18 cellular contexts compared by ENCODE assay signal in the genomic region with DNA sequence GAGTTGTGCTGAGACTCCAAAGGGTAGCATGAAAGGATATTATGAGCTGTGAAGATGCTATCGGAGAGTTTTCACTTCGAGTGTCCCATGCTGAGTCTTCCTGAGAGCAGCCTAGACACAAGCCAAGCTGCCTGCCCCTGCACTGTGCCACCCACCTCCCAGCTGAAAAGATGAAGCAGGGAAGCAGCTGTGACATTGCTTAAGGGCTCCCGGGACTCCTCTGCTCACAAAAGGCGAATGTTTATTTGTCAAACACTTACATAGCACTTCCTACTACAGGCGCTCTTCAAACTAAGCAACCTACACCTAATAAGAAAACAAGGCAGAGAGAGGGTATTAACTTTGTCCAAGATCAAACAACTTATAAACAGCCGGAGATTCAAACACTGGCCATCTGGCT.
DNase-seq lines count a peak whose midpoint lies in the region; ATAC-seq, FAIRE-seq and TF ChIP-seq lines count a peak whose summit lies in the region.
"Had no signal": no experiment of that assay in that cellular context is flagged by ENCODE, and none has a peak within 500 bp of the region (broad histone marks: within the 10 kb centered on the region; RNA-seq: fewer than 3 reads in every experiment).

No MANE protein-coding gene starts in this region.

- H3K27me3 Mint-ChIP-seq in effector memory CD8-positive, alpha-beta T cell: no peaks in the 10 kb centered on the region
- no peaks in the 10 kb centered on the region for H3K27me3 Mint-ChIP-seq in endodermal cell (ENCODE audit: insufficient read depth)
- H3K27me3 Mint-ChIP-seq: activated naive CD8-positive, alpha-beta T cell treated with anti-CD3 and anti-CD28 coated beads, Interleukin-2, amount 10 ng/mL, durations not matched to agents 7 days and 5 days had no signal

- H3K4me3 ChIP-seq in ACC112 (ENCODE audit: low read depth, low read length) (no peak overlapping the region), endodermal cell (ENCODE audit: low read length) (no peak overlapping the region), HepG2 (replicated peaks in 1 of 3; ENCODE audit: insufficient read depth in 1 of 3, low read depth in 2 of 3, low read length in 3 of 3) (no peak overlapping the region), kidney (ENCODE audit: low read length in 2 of 2) (no peak overlapping the region)
- H3K4me3 ChIP-seq: ovary, PC-9 had no signal

- peak; percentile 24 for DNase-seq in DMS 273 treated with DMSO at 0.1 percent for 48 hours (lab: John Stamatoyannopoulos, UW)
- peak; percentile 79 for DNase-seq in NCI-H345 (lab: John Stamatoyannopoulos, UW)
- DNase-seq in effector memory CD8-positive, alpha-beta T cell: no peak
- DNase-seq in endodermal cell: no peak
- no peak for DNase-seq in HepG2 (ENCODE audit: low spot score)
- DNase-seq in GM12892 (ENCODE audit: insufficient read length): no peak
- no peak for DNase-seq in kidney
- DNase-seq: activated naive CD8-positive, alpha-beta T cell treated with anti-CD3 and anti-CD28 coated beads, Interleukin-2, amount 10 ng/mL, durations not matched to agents 7 days and 5 days; BE2C; foreskin fibroblast; KBM-7; NCI-H1694 treated with DMSO at 0.1 percent for 48 hours; ovary had no signal

- TF ChIP-seq RAD21 in HepG2 (CRISPR knock-in tag; IDR thresholded peaks at IDR 0.05): no peak

- no peak for TF ChIP-seq EP300 in HepG2 (IDR thresholded peaks at IDR 0.05; ENCODE audit: low read depth in 2 of 2, low read length in 2 of 2)
- TF ChIP-seq EP300 in HepG2 (CRISPR knock-in tag; IDR thresholded peaks at IDR 0.05; ENCODE audit: borderline replicate concordance): no peak

- H3K36me3 ChIP-seq in ACC112 (ENCODE audit: insufficient read depth, low read length): no peaks in the 10 kb centered on the region
- no peaks in the 10 kb centered on the region for H3K36me3 ChIP-seq in endodermal cell (ENCODE audit: control insufficient read depth, insufficient read depth, low read length)
- peaks cover 1 to 6% of the 10 kb centered on the region in 2 experiments for H3K36me3 ChIP-seq in HepG2 (replicated peaks in 1 of 2; ENCODE audit: control insufficient read depth in 1 of 2, insufficient read depth in 2 of 2, low read length in 2 of 2)
- H3K36me3 ChIP-seq in kidney (ENCODE audit: control insufficient read depth in 1 of 2, insufficient read depth in 2 of 2, low read length in 2 of 2): no peaks in the 10 kb centered on the region
- H3K36me3 ChIP-seq: BE2C, ovary had no signal

- no peaks in the 10 kb centered on the region for H3K9me3 ChIP-seq in endodermal cell (ENCODE audit: control insufficient read depth, low read length)
- H3K9me3 ChIP-seq in HepG2 (ENCODE audit: low read length): no peaks in the 10 kb centered on the region
- H3K9me3 ChIP-seq in kidney (ENCODE audit: control insufficient read depth in 1 of 2, low read length in 2 of 2): no peaks in the 10 kb centered on the region
- H3K9me3 ChIP-seq: BE2C, ovary had no signal

- 72 to 83% methylated on average over 4 to 6 of the region's 6 CpGs for WGBS in endodermal cell (ENCODE audit: insufficient coverage in 1 of 2, insufficient read length in 1 of 2), 2 experiments
- WGBS in HepG2 (ENCODE audit: low lambda C conversion rate): 94% methylated on average over 6 of the region's 6 CpGs

- intact Hi-C loops in HepG2 (cut with micrococcal nuclease; ENCODE audit: unreplicated experiment) (loop anchor here (5.0 kb wide), 1 partner anchor 208 kb away; no protein-coding TSS in a partner anchor), kidney (cut with DNase I) (no loop called here)

- H3K4me2 ChIP-seq in HepG2 (ENCODE audit: low read depth, low read length): no peak overlapping the region
- H3K4me2 ChIP-seq: PC-9 had no signal

- no peaks in the 10 kb centered on the region for H3K9me3 Mint-ChIP-seq in effector memory CD8-positive, alpha-beta T cell
- no peaks in the 10 kb centered on the region for H3K9me3 Mint-ChIP-seq in endodermal cell
- H3K9me3 Mint-ChIP-seq: activated naive CD8-positive, alpha-beta T cell treated with anti-CD3 and anti-CD28 coated beads, Interleukin-2, amount 10 ng/mL, durations not matched to agents 7 days and 5 days; mesothelial cell of epicardium had no signal

- peak overlapping the region; percentile 77 for H3K27ac ChIP-seq in ACC112 (ENCODE audit: low read depth, low read length)
- no peak overlapping the region for H3K27ac ChIP-seq in endodermal cell (ENCODE audit: low read depth, low read length)
- no peak overlapping the region for H3K27ac ChIP-seq in HepG2 (ENCODE audit: extremely low read length, insufficient read depth, low read length)
- H3K27ac ChIP-seq in kidney (ENCODE audit: low read depth in 2 of 2, low read length in 2 of 2): no peak overlapping the region
- H3K27ac ChIP-seq: ovary, PC-9 had no signal

- no peak for FAIRE-seq in HepG2 (lab: Jason Lieb, UNC)
- FAIRE-seq in GM12892 (lab: Jason Lieb, UNC): no peak
- no peak for FAIRE-seq in kidney (lab: Jason Lieb, UNC)
- FAIRE-seq: GM12891 had no signal

- H3K27ac Mint-ChIP-seq in effector memory CD8-positive, alpha-beta T cell: peak overlapping the region; percentile 52 to 82
- no peak overlapping the region for H3K27ac Mint-ChIP-seq in endodermal cell
- H3K27ac Mint-ChIP-seq: activated naive CD8-positive, alpha-beta T cell treated with anti-CD3 and anti-CD28 coated beads, Interleukin-2, amount 10 ng/mL, durations not matched to agents 7 days and 5 days; mesothelial cell of epicardium had no signal

- no peak overlapping the region for H3K9ac ChIP-seq in endodermal cell (ENCODE audit: extremely low read depth, low read length, poor library complexity, severe bottlenecking)
- H3K9ac ChIP-seq in HepG2 (ENCODE audit: insufficient read depth, low read depth, low read length): no peak overlapping the region
- no peak overlapping the region for H3K9ac ChIP-seq in kidney (ENCODE audit: low read length in 2 of 2)

- TF ChIP-seq CTCF in endodermal cell (conservative IDR thresholded peaks at IDR 0.05): no peak
- TF ChIP-seq CTCF in HepG2 (CRISPR knock-in tag; IDR thresholded peaks at IDR 0.05): no peak
- TF ChIP-seq CTCF in kidney (IDR thresholded peaks at IDR 0.05; ENCODE audit: borderline replicate concordance, extremely low read depth, insufficient read depth): no peak

- POLR2A ChIA-PET in HepG2 (lab: Yijun Ruan, JAX): interaction anchor here (1.9 kb wide), 1 partner anchor 241 kb away, joined by 5 read pairs; the partner anchor contains the start of gene CYCS

- peaks cover 3% of the 10 kb centered on the region for H3K36me3 Mint-ChIP-seq in effector memory CD8-positive, alpha-beta T cell (ENCODE audit: insufficient read depth)
- no peaks in the 10 kb centered on the region for H3K36me3 Mint-ChIP-seq in endodermal cell (ENCODE audit: low read depth)
- H3K36me3 Mint-ChIP-seq: mesothelial cell of epicardium had no signal

- CTCF ChIA-PET in HepG2 (lab: Yijun Ruan, JAX; ENCODE audit: low intra/inter-chr PET ratio, low total read pairs): no interaction called here

- in situ Hi-C loops in HepG2 (cut with HindIII; ENCODE audit: extremely low pct_ligation_motif_present, low pct_unique_long_range_greater_than_20kb): loop anchor here (5.0 kb wide), 1 partner anchor 67 kb away; no protein-coding TSS in a partner anchor

- no peaks in the 10 kb centered on the region for H4K20me1 ChIP-seq in HepG2 (ENCODE audit: insufficient read depth, low read length)

- H3K4me1 ChIP-seq in ACC112 (ENCODE audit: control insufficient read depth, insufficient read depth, low read length, unreplicated experiment) (peaks cover 44% of the 10 kb centered on the region), endodermal cell (ENCODE audit: control insufficient read depth, insufficient read depth, low read length) (peaks cover 3% of the 10 kb centered on the region), HepG2 (ENCODE audit: insufficient read depth, low read length) (no peaks in the 10 kb centered on the region), kidney (ENCODE audit: control insufficient read depth in 1 of 2, insufficient read depth in 1 of 2, low read depth in 1 of 2, low read length in 2 of 2) (no peaks in the 10 kb centered on the region)

- no peak for TF ChIP-seq POLR2A in HepG2 (IDR thresholded peaks at IDR 0.05; ENCODE audit: insufficient read depth in 1 of 2, low read depth in 2 of 2, low read length in 2 of 2)
- TF ChIP-seq POLR2A in GM12892 (IDR thresholded peaks at IDR 0.05; ENCODE audit: low read depth, low read length): no peak

- H3K27me3 ChIP-seq in ACC112 (ENCODE audit: insufficient read depth, low read length): no peaks in the 10 kb centered on the region
- no peaks in the 10 kb centered on the region for H3K27me3 ChIP-seq in endodermal cell (ENCODE audit: control insufficient read depth, insufficient read depth, low read length, poor library complexity, severe bottlenecking)
- H3K27me3 ChIP-seq in HepG2 (ENCODE audit: control insufficient read depth in 1 of 2, insufficient read depth in 2 of 2, low read length in 2 of 2): no peaks in the 10 kb centered on the region
- H3K27me3 ChIP-seq: BE2C, ovary had no signal

- BruUV-seq in HepG2 (replicated peaks; lab: Mats Ljungman, UMichigan): no TSS peak

- H3K79me2 ChIP-seq in ACC112 (ENCODE audit: control insufficient read depth, insufficient read depth, low read length, unreplicated experiment) (no peaks in the 10 kb centered on the region), HepG2 (ENCODE audit: insufficient read depth, low read length) (no peaks in the 10 kb centered on the region)

- H2AFZ ChIP-seq in ACC112 (ENCODE audit: low read length, unreplicated experiment) (no peak overlapping the region), HepG2 (ENCODE audit: low read length) (no peak overlapping the region)
- H2AFZ ChIP-seq: PC-9 had no signal

- no peak overlapping the region for H3K4me3 Mint-ChIP-seq in effector memory CD8-positive, alpha-beta T cell
- H3K4me3 Mint-ChIP-seq in endodermal cell: no peak overlapping the region
- H3K4me3 Mint-ChIP-seq: activated naive CD8-positive, alpha-beta T cell treated with anti-CD3 and anti-CD28 coated beads, Interleukin-2, amount 10 ng/mL, durations not matched to agents 7 days and 5 days; mesothelial cell of epicardium had no signal

- ATAC-seq in effector memory CD8-positive, alpha-beta T cell (replicated peaks): no peak
- ATAC-seq in HepG2: no peak
- ATAC-seq: HCT116 had no signal

- H3K4me1 Mint-ChIP-seq in effector memory CD8-positive, alpha-beta T cell (ENCODE audit: low read depth in 2 of 2): peaks cover 12 to 22% of the 10 kb centered on the region in 2 donors
- peaks cover 20% of the 10 kb centered on the region for H3K4me1 Mint-ChIP-seq in endodermal cell

TF ChIP-seq in HepG2, 621 proteins besides CTCF, POLR2A, EP300 and RAD21 (continues in another document):
- no peak for TF ChIP-seq DNMT1 (CRISPR knock-in tag; IDR thresholded peaks at IDR 0.05)
- TF ChIP-seq PCBP2 (optimal IDR thresholded peaks at IDR 0.05; ENCODE audit: low read depth, low read length, poor library complexity, severe bottlenecking): no peak

Comparison
In these comparisons a context has a peak if more than half of its experiments do, and no peak if none do; other contexts are left out.
1. DNase-seq: peak in DMS 273 treated with DMSO at 0.1 percent for 48 hours (single experiment) and NCI-H345 (single experiment); none in effector memory CD8-positive, alpha-beta T cell (0 of 3), endodermal cell (single experiment), HepG2 (single experiment), GM12892 (single experiment) and kidney (single experiment).